1 cellular context compared by ENCODE assay signal in the genomic region with DNA sequence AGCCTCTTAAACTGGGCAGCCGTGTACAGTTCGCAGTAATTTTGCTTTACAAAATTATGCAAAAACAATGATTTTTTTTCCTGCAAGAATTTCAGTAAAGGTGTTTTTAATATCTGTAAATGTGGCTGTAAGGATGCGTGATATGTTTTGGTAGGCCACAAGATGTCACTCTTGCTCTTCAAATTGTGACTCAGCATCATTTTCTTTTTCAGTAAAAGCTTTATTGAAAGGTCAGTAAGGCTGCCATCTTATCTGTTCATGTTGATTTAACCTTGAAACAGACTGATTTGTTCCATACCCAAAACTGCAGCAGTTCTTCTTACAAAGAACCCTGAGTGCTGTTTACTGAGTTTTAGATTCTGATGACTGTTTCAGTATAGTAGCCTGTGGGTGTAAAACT.
TF ChIP-seq lines count a peak whose summit lies in the region.

No MANE protein-coding gene starts in this region.

TF ChIP-seq in HepG2, 621 proteins besides CTCF, POLR2A, EP300 and RAD21 (continues in another document):
- TF ChIP-seq, protein P1, sequence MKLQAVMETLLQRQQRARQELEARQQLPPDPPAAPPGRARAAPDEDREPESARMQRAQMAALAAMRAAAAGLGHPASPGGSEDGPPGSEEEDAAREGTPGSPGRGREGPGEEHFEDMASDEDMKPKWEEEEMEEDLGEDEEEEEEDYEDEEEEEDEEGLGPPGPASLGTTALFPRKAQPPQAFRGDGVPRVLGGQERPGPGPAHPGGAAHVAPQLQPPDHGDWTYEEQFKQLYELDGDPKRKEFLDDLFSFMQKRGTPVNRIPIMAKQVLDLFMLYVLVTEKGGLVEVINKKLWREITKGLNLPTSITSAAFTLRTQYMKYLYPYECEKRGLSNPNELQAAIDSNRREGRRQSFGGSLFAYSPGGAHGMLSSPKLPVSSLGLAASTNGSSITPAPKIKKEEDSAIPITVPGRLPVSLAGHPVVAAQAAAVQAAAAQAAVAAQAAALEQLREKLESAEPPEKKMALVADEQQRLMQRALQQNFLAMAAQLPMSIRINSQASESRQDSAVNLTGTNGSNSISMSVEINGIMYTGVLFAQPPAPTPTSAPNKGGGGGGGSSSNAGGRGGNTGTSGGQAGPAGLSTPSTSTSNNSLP (IDR thresholded peaks at IDR 0.05; ENCODE audit: low read depth, low read length), result peak; percentile 85
- TF ChIP-seq SMC3 (IDR thresholded peaks at IDR 0.05; ENCODE audit: low read length) (peak; percentile 26; the same call in 1 of the 2 replicates), STAG1 (CRISPR knock-in tag; IDR thresholded peaks at IDR 0.05) (peak; percentile 59), ZBTB8A (CRISPR knock-in tag; IDR thresholded peaks at IDR 0.05; ENCODE audit: borderline replicate concordance, low read depth) (no peak), SOX6 (IDR thresholded peaks at IDR 0.05) (no peak), SOX6 (CRISPR knock-in tag; IDR thresholded peaks at IDR 0.05) (peak; percentile 21; the same call in 1 of the 2 replicates), RARA (CRISPR knock-in tag; IDR thresholded peaks at IDR 0.05) (0 out of 2 replicates have a peak, but pooled peaks have one; percentile 25), ZNF24 (IDR thresholded peaks at IDR 0.05) (peak; percentile 49; the same call in 1 of the 2 replicates), FOXA3 (CRISPR knock-in tag; IDR thresholded peaks at IDR 0.05) (peak; percentile 58), MAFK (conservative IDR thresholded peaks at IDR 0.05 in 1 of 2, IDR thresholded peaks at IDR 0.05 in 1 of 2; ENCODE audit: low read length in 2 of 2) (peak in 1 of 2 experiments; percentile 25; a peak in 2 of 4 replicates), ZNF230 (CRISPR knock-in tag; IDR thresholded peaks at IDR 0.05) (no peak), SOX13 (IDR thresholded peaks at IDR 0.05) (no peak), SOX13 (CRISPR knock-in tag; conservative IDR thresholded peaks at IDR 0.05 in 1 of 2, IDR thresholded peaks at IDR 0.05 in 1 of 2) (peak in 1 of 2 experiments; percentile 44; a peak in 1 of 4 replicates), FOXA1 (IDR thresholded peaks at IDR 0.05) (no peak), FOXA1 (CRISPR knock-in tag; IDR thresholded peaks at IDR 0.05) (peak; percentile 75), POGZ (CRISPR knock-in tag; IDR thresholded peaks at IDR 0.05) (0 out of 2 replicates have a peak, but pooled peaks have one; percentile 19), NR2F6 (IDR thresholded peaks at IDR 0.05) (peak; percentile 34; the same call in 1 of the 2 replicates), NR2F6 (CRISPR knock-in tag; IDR thresholded peaks at IDR 0.05) (peak; percentile 46; the same call in 1 of the 2 replicates), NFYB (CRISPR knock-in tag; IDR thresholded peaks at IDR 0.05) (no peak), NFE2 (CRISPR knock-in tag; IDR thresholded peaks at IDR 0.05) (0 out of 2 replicates have a peak, but pooled peaks have one; percentile 66), NCOA2 (CRISPR knock-in tag; IDR thresholded peaks at IDR 0.05) (0 out of 2 replicates have a peak, but pooled peaks have one; percentile 27), KDM5A (IDR thresholded peaks at IDR 0.05; ENCODE audit: borderline replicate concordance, low read length) (peak; percentile 48; the same call in 1 of the 2 replicates), SAP130 (CRISPR knock-in tag; IDR thresholded peaks at IDR 0.05; ENCODE audit: low read depth) (peak; percentile 40), GATA4 (IDR thresholded peaks at IDR 0.05; ENCODE audit: borderline replicate concordance, low read depth) (no peak), GATAD2A (CRISPR knock-in tag; IDR thresholded peaks at IDR 0.05) (peak; percentile 49), TP53 (CRISPR knock-in tag; conservative IDR thresholded peaks at IDR 0.05) (no peak), NR2F2 (IDR thresholded peaks at IDR 0.05; ENCODE audit: borderline replicate concordance, low read depth) (0 out of 2 replicates have a peak, but pooled peaks have one; percentile 20), ARID2 (CRISPR knock-in tag; IDR thresholded peaks at IDR 0.05; ENCODE audit: borderline replicate concordance) (no peak)
- TF ChIP-seq, protein P2, sequence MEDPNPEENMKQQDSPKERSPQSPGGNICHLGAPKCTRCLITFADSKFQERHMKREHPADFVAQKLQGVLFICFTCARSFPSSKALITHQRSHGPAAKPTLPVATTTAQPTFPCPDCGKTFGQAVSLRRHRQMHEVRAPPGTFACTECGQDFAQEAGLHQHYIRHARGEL (CRISPR knock-in tag; IDR thresholded peaks at IDR 0.05), result no peak
- TF ChIP-seq, protein P3, sequence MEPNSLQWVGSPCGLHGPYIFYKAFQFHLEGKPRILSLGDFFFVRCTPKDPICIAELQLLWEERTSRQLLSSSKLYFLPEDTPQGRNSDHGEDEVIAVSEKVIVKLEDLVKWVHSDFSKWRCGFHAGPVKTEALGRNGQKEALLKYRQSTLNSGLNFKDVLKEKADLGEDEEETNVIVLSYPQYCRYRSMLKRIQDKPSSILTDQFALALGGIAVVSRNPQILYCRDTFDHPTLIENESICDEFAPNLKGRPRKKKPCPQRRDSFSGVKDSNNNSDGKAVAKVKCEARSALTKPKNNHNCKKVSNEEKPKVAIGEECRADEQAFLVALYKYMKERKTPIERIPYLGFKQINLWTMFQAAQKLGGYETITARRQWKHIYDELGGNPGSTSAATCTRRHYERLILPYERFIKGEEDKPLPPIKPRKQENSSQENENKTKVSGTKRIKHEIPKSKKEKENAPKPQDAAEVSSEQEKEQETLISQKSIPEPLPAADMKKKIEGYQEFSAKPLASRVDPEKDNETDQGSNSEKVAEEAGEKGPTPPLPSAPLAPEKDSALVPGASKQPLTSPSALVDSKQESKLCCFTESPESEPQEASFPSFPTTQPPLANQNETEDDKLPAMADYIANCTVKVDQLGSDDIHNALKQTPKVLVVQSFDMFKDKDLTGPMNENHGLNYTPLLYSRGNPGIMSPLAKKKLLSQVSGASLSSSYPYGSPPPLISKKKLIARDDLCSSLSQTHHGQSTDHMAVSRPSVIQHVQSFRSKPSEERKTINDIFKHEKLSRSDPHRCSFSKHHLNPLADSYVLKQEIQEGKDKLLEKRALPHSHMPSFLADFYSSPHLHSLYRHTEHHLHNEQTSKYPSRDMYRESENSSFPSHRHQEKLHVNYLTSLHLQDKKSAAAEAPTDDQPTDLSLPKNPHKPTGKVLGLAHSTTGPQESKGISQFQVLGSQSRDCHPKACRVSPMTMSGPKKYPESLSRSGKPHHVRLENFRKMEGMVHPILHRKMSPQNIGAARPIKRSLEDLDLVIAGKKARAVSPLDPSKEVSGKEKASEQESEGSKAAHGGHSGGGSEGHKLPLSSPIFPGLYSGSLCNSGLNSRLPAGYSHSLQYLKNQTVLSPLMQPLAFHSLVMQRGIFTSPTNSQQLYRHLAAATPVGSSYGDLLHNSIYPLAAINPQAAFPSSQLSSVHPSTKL (CRISPR knock-in tag; IDR thresholded peaks at IDR 0.05), result peak; percentile 48; the same call in 1 of the 2 replicates
- TF ChIP-seq, protein P4, sequence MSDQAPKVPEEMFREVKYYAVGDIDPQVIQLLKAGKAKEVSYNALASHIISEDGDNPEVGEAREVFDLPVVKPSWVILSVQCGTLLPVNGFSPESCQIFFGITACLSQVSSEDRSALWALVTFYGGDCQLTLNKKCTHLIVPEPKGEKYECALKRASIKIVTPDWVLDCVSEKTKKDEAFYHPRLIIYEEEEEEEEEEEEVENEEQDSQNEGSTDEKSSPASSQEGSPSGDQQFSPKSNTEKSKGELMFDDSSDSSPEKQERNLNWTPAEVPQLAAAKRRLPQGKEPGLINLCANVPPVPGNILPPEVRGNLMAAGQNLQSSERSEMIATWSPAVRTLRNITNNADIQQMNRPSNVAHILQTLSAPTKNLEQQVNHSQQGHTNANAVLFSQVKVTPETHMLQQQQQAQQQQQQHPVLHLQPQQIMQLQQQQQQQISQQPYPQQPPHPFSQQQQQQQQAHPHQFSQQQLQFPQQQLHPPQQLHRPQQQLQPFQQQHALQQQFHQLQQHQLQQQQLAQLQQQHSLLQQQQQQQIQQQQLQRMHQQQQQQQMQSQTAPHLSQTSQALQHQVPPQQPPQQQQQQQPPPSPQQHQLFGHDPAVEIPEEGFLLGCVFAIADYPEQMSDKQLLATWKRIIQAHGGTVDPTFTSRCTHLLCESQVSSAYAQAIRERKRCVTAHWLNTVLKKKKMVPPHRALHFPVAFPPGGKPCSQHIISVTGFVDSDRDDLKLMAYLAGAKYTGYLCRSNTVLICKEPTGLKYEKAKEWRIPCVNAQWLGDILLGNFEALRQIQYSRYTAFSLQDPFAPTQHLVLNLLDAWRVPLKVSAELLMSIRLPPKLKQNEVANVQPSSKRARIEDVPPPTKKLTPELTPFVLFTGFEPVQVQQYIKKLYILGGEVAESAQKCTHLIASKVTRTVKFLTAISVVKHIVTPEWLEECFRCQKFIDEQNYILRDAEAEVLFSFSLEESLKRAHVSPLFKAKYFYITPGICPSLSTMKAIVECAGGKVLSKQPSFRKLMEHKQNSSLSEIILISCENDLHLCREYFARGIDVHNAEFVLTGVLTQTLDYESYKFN (CRISPR knock-in tag; conservative IDR thresholded peaks at IDR 0.05), result peak; percentile 28; the same call in 1 of the 2 replicates
- TF ChIP-seq, protein P5, sequence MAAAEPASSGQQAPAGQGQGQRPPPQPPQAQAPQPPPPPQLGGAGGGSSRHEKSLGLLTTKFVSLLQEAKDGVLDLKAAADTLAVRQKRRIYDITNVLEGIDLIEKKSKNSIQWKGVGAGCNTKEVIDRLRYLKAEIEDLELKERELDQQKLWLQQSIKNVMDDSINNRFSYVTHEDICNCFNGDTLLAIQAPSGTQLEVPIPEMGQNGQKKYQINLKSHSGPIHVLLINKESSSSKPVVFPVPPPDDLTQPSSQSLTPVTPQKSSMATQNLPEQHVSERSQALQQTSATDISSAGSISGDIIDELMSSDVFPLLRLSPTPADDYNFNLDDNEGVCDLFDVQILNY (CRISPR knock-in tag; conservative IDR thresholded peaks at IDR 0.05), result no peak
- TF ChIP-seq, protein P6, sequence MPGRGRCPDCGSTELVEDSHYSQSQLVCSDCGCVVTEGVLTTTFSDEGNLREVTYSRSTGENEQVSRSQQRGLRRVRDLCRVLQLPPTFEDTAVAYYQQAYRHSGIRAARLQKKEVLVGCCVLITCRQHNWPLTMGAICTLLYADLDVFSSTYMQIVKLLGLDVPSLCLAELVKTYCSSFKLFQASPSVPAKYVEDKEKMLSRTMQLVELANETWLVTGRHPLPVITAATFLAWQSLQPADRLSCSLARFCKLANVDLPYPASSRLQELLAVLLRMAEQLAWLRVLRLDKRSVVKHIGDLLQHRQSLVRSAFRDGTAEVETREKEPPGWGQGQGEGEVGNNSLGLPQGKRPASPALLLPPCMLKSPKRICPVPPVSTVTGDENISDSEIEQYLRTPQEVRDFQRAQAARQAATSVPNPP (CRISPR knock-in tag; IDR thresholded peaks at IDR 0.05), result no peak
- TF ChIP-seq, protein P7, sequence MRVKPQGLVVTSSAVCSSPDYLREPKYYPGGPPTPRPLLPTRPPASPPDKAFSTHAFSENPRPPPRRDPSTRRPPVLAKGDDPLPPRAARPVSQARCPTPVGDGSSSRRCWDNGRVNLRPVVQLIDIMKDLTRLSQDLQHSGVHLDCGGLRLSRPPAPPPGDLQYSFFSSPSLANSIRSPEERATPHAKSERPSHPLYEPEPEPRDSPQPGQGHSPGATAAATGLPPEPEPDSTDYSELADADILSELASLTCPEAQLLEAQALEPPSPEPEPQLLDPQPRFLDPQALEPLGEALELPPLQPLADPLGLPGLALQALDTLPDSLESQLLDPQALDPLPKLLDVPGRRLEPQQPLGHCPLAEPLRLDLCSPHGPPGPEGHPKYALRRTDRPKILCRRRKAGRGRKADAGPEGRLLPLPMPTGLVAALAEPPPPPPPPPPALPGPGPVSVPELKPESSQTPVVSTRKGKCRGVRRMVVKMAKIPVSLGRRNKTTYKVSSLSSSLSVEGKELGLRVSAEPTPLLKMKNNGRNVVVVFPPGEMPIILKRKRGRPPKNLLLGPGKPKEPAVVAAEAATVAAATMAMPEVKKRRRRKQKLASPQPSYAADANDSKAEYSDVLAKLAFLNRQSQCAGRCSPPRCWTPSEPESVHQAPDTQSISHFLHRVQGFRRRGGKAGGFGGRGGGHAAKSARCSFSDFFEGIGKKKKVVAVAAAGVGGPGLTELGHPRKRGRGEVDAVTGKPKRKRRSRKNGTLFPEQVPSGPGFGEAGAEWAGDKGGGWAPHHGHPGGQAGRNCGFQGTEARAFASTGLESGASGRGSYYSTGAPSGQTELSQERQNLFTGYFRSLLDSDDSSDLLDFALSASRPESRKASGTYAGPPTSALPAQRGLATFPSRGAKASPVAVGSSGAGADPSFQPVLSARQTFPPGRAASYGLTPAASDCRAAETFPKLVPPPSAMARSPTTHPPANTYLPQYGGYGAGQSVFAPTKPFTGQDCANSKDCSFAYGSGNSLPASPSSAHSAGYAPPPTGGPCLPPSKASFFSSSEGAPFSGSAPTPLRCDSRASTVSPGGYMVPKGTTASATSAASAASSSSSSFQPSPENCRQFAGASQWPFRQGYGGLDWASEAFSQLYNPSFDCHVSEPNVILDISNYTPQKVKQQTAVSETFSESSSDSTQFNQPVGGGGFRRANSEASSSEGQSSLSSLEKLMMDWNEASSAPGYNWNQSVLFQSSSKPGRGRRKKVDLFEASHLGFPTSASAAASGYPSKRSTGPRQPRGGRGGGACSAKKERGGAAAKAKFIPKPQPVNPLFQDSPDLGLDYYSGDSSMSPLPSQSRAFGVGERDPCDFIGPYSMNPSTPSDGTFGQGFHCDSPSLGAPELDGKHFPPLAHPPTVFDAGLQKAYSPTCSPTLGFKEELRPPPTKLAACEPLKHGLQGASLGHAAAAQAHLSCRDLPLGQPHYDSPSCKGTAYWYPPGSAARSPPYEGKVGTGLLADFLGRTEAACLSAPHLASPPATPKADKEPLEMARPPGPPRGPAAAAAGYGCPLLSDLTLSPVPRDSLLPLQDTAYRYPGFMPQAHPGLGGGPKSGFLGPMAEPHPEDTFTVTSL (CRISPR knock-in tag; IDR thresholded peaks at IDR 0.05; ENCODE audit: borderline replicate concordance), result peak; percentile 52; the same call in 1 of the 2 replicates
